8 cellular contexts compared by ENCODE assay signal in the genomic region with DNA sequence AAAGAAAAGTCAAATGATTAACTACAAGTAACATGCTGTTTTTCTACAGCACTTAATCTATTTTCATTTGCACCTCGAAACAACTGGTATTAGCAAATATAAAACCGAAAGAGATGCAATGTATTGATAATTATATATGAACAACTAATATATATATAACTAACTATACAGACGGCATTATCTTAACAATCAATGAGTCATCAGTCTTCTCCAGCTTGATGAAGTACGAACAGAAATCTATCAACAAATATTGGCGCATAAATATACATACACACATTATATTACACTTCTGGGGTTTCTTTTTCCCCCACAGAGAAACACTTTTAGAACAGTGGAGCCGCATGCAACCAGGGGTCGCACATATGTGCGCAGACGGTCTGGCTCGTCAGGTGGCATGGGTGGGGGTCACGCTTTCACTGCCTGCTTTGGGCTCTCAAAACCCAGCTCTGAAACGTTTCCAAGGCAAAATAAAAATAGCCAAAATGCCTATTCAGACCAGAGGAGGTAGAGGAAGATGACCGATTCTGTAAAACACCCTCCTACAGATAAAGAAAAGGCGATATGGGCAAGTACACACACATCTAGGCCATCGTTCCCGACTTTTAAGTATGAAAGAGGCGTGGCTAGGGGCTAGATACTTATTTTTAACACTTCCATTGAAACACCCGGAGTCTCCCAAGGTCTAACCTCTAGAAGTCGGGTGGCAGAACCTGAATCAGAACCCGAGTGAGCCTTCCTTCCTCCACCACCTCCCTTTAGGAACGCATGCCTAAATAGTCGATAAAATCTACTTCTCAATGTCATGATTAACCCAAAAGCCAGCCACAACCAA. TPM values are rescaled to one million over a fixed set of nuclear protein-coding genes. Genes with fewer than 3 reads are reported as not detected.
DNase-seq lines count a peak whose midpoint lies in the region; ATAC-seq, FAIRE-seq and TF ChIP-seq lines count a peak whose summit lies in the region.

No MANE protein-coding gene starts in this region.

- peak; percentile 33 for FAIRE-seq in GM19239 (lab: Jason Lieb, UNC)

- ATAC-seq in thoracic aorta (ENCODE audit: insufficient number of reproducible peaks, low FRiP score, low read depth): no peak
- no peak for ATAC-seq in GM18907 (IDR thresholded peaks at IDR 0.05; ENCODE audit: unreplicated experiment)
- ATAC-seq in GM18868 (IDR thresholded peaks at IDR 0.05; ENCODE audit: unreplicated experiment): no peak

- no peaks in the 10 kb centered on the region for H3K9me3 Mint-ChIP-seq in activated naive CD8-positive, alpha-beta T cell (ENCODE audit: low read depth)

- no peak for TF ChIP-seq CTCF in 22Rv1 (IDR thresholded peaks at IDR 0.05)
- TF ChIP-seq CTCF in kidney epithelial cell (IDR thresholded peaks at IDR 0.05; ENCODE audit: insufficient read depth, low read length, poor library complexity, severe bottlenecking): no peak
- TF ChIP-seq CTCF in thoracic aorta (IDR thresholded peaks at IDR 0.05): no peak

- H3K27me3 Mint-ChIP-seq in activated naive CD8-positive, alpha-beta T cell: no peaks in the 10 kb centered on the region

- H3K27ac ChIP-seq in 22Rv1 (peak overlapping the region; percentile 82; the same call in 1 of the 2 replicates), thoracic aorta (peak overlapping the region; percentile 91 to 95)

- DNase-seq in GM19239 (ENCODE audit: insufficient read length, low spot score): no peak
- no peak for DNase-seq in kidney epithelial cell (ENCODE audit: low read depth)
- no peak for DNase-seq in thoracic aorta (ENCODE audit: low spot score)
- DNase-seq in GM19238 (ENCODE audit: insufficient read length, low spot score): no peak

- H3K4me1 Mint-ChIP-seq in activated naive CD8-positive, alpha-beta T cell (ENCODE audit: low read depth): peaks cover 59% of the 10 kb centered on the region

- H3K36me3 ChIP-seq in kidney epithelial cell (ENCODE audit: control insufficient read depth, insufficient read depth, low read length): no peaks in the 10 kb centered on the region
- no peaks in the 10 kb centered on the region for H3K36me3 ChIP-seq in thoracic aorta

- H3K27ac Mint-ChIP-seq in activated naive CD8-positive, alpha-beta T cell: peak overlapping the region; percentile 80

- H3K9me3 ChIP-seq in thoracic aorta: no peaks in the 10 kb centered on the region

- H3K4me1 ChIP-seq in thoracic aorta (ENCODE audit: control insufficient read depth in 1 of 2, low read depth in 2 of 2): peaks cover 20 to 25% of the 10 kb centered on the region in 2 donors

- H3K36me3 Mint-ChIP-seq in activated naive CD8-positive, alpha-beta T cell: no peaks in the 10 kb centered on the region

- H3K4me3 ChIP-seq in kidney epithelial cell (ENCODE audit: low read depth, low read length) (peak overlapping the region; percentile 91), thoracic aorta (peak overlapping the region; percentile 86)

- H3K27me3 ChIP-seq in kidney epithelial cell (ENCODE audit: control insufficient read depth, insufficient read depth, low read length) (no peaks in the 10 kb centered on the region), thoracic aorta (replicated peaks; ENCODE audit: insufficient read depth) (no peaks in the 10 kb centered on the region)

- peak overlapping the region; percentile 92 for H3K4me3 Mint-ChIP-seq in activated naive CD8-positive, alpha-beta T cell

RNA-seq across cellular contexts. Expression of gene ARHGAP12, which starts 1.6 kb away (rescaled TPM):
- 22.8 and 38.7 TPM in 2 replicates for total RNA-seq in kidney epithelial cell
- 10 to 100 TPM; 26.3 to 37.2 TPM for total RNA-seq in thoracic aorta
